ENCODE assay signal across 8 cellular contexts in genomic region chr5:69042915-69043795, GRCh38.
DNase-seq lines count a peak whose midpoint lies in the region; ATAC-seq and FAIRE-seq lines count a peak whose summit lies in the region.

No MANE protein-coding gene starts in this region.

- FAIRE-seq in colon (lab: Jason Lieb, UNC): peak; percentile 49

- peak; percentile 96 for ATAC-seq in GM19035 (IDR thresholded peaks at IDR 0.05; ENCODE audit: unreplicated experiment)
- peak; percentile 97 for ATAC-seq in HG03378 (IDR thresholded peaks at IDR 0.05; ENCODE audit: unreplicated experiment)

- DNase-seq in AG20443 (ENCODE audit: low spot score) (peak; percentile 81), NCI-H510A (lab: John Stamatoyannopoulos, UW) (peak; percentile 20), left kidney (ENCODE audit: low read depth, low spot score) (peak; percentile 96)
- peak; percentile 50 to 70 for DNase-seq in activated CD4-positive, alpha-beta T cell treated with anti-CD3 and anti-CD28 coated beads for 24 hours (ENCODE audit: low read depth in 2 of 2)
- peak; percentile 72 for DNase-seq in stimulated activated CD4-positive, alpha-beta T cell treated with anti-CD3 and anti-CD28 coated beads, Interleukin-2, amount 100 ng/mL, for 4 hours (ENCODE audit: low read depth)

Comparison
In these comparisons a context has a peak if more than half of its experiments do, and no peak if none do; other contexts are left out.
1. Peak in every context shown above with its lines: DNase-seq and ATAC-seq.
2. DNase-seq: peak in every context shown above with its lines; median percentile 96 in left kidney; 81 in AG20443; 72 in stimulated activated CD4-positive, alpha-beta T cell treated with anti-CD3 and anti-CD28 coated beads, Interleukin-2, amount 100 ng/mL, for 4 hours; 60 in activated CD4-positive, alpha-beta T cell treated with anti-CD3 and anti-CD28 coated beads for 24 hours; 20 in NCI-H510A.